In the genomic region with DNA sequence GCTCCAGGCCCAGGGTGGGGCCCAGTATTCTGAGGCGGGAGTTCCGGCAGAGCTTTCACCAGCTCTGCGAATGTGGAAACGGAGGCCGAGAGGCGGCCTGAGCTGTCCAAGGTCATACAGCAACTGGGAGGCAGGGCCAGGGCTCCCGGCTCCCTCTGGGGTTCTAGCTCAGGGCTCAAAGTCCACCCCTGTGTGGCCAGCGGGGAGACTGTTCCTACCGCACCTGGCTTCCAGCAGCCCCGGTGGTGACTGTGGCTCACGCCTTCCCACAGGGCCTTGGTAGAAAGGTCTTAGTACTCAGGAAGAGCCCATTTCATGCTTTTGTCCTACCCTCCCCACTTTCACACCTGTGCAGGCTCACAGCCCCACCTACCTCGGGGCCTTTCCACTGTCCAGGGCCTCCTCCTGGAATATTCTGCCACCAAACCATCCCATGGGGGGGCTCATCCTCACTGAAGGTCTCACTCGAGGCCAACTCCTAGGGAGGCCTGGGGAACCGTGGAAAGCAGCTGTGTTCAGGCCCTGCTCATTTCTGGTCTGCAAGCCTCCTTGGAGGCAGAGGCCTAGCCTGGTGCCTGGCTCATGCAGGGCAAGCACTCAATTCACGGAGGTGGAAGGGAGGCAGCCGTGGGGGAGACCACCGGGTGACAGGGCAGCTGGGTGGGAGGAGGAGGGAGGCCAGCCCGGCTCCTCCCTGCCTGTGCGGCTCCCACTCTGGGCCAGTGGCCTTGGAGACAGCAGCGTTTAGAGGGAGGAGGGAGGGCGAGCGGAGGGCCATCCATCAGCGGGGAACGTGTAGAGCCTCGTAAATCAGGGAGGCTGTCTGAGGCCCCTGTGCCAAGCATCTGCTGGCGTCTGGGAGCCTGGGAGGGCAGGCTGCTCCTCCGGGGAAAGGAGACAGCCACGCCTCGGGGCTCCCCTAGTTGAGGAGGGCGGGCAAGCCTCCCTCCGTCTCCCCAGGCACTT, we compare ENCODE assay signal across 17 cellular contexts. TPM values are rescaled to one million over a fixed set of nuclear protein-coding genes. Genes with fewer than 3 reads are reported as not detected.
DNase-seq lines count a peak whose midpoint lies in the region; ATAC-seq and TF ChIP-seq lines count a peak whose summit lies in the region.
"Had no signal": no experiment of that assay in that cellular context is flagged by ENCODE, and none has a peak within 500 bp of the region (broad histone marks: within the 10 kb centered on the region; RNA-seq: fewer than 3 reads in every experiment).

No MANE protein-coding gene starts in this region.

- H3K4me3 Mint-ChIP-seq in endodermal cell, result no peak overlapping the region
- H3K4me3 Mint-ChIP-seq: activated naive CD8-positive, alpha-beta T cell treated with anti-CD3 and anti-CD28 coated beads for 36 hours; T-helper 2 cell treated with Interferon-gamma antibody and Interleukin-4, amounts not matched to agents 5 μg/mL and 100 μg/mL, for 36 hours had no signal

- H3K27me3 Mint-ChIP-seq in endodermal cell (ENCODE audit: insufficient read depth), result peaks cover 5% of the 10 kb centered on the region

- DNase-seq in HuH-7.5 (ENCODE audit: low spot score), result peak; percentile 80
- peak; percentile 16 for DNase-seq in NCI-H524 treated with DMSO at 0.1 percent for 48 hours (lab: John Stamatoyannopoulos, UW)
- no peak for DNase-seq in endodermal cell
- peak; percentile 83 for DNase-seq in osteoblast (ENCODE audit: insufficient read length, low spot score, missing footprints)
- no peak for DNase-seq in MM.1S
- DNase-seq in NOMO-1 (lab: John Stamatoyannopoulos, UW; ENCODE audit: unreplicated experiment in 2 of 2), result no peak
- no peak for DNase-seq in GM13977 (ENCODE audit: low spot score)
- DNase-seq: activated CD4-positive, alpha-beta T cell treated with anti-CD3 and anti-CD28 coated beads for 48 hours; activated naive CD8-positive, alpha-beta T cell treated with anti-CD3 and anti-CD28 coated beads for 36 hours; kidney; NCI-H2029 treated with DMSO at 0.1 percent for 48 hours had no signal

- H3K4me2 ChIP-seq in osteoblast (ENCODE audit: insufficient read depth, low read length) (no peak overlapping the region), MM.1S (ENCODE audit: low read depth, low read length) (no peak overlapping the region)

- H3K9me3 Mint-ChIP-seq in endodermal cell, result peaks cover 11% of the 10 kb centered on the region
- H3K9me3 Mint-ChIP-seq: activated naive CD8-positive, alpha-beta T cell treated with anti-CD3 and anti-CD28 coated beads for 36 hours; T-helper 2 cell treated with Interferon-gamma antibody and Interleukin-4, amounts not matched to agents 5 μg/mL and 100 μg/mL, for 36 hours had no signal

- no peak overlapping the region for H3K27ac Mint-ChIP-seq in endodermal cell
- H3K27ac Mint-ChIP-seq: activated naive CD8-positive, alpha-beta T cell treated with anti-CD3 and anti-CD28 coated beads for 36 hours; T-helper 2 cell treated with Interferon-gamma antibody and Interleukin-4, amounts not matched to agents 5 μg/mL and 100 μg/mL, for 36 hours had no signal

- H2AFZ ChIP-seq in osteoblast (ENCODE audit: low read length) (no peak overlapping the region), MM.1S (ENCODE audit: low read length) (no peak overlapping the region)

- H4K20me1 ChIP-seq in osteoblast (ENCODE audit: insufficient read depth, low read length) (no peaks in the 10 kb centered on the region), MM.1S (ENCODE audit: insufficient read depth, low read length) (no peaks in the 10 kb centered on the region)

- no peaks in the 10 kb centered on the region for H3K79me2 ChIP-seq in osteoblast (ENCODE audit: insufficient read depth, low read length)
- no peaks in the 10 kb centered on the region for H3K79me2 ChIP-seq in MM.1S (ENCODE audit: low read length)

- H3K36me3 ChIP-seq in endodermal cell (ENCODE audit: control insufficient read depth, insufficient read depth, low read length) (no peaks in the 10 kb centered on the region), osteoblast (ENCODE audit: insufficient read depth, low read length) (no peaks in the 10 kb centered on the region), MM.1S (replicated peaks; ENCODE audit: insufficient read depth, low read length) (no peaks in the 10 kb centered on the region)
- H3K36me3 ChIP-seq: cardiac muscle cell, prostate gland had no signal

- no peaks in the 10 kb centered on the region for H3K9me3 ChIP-seq in endodermal cell (ENCODE audit: control insufficient read depth, low read length)
- no peaks in the 10 kb centered on the region for H3K9me3 ChIP-seq in osteoblast (ENCODE audit: low read depth, low read length)
- no peaks in the 10 kb centered on the region for H3K9me3 ChIP-seq in MM.1S (replicated peaks; ENCODE audit: insufficient read depth, low read length)
- H3K9me3 ChIP-seq: prostate gland had no signal

- H3K27ac ChIP-seq in endodermal cell (ENCODE audit: low read depth, low read length), result peak overlapping the region; percentile 57
- H3K27ac ChIP-seq in osteoblast (ENCODE audit: low read depth, low read length), result no peak overlapping the region
- no peak overlapping the region for H3K27ac ChIP-seq in MM.1S (ENCODE audit: low read length)
- H3K27ac ChIP-seq: cardiac muscle cell, prostate gland had no signal

- peaks cover 4% of the 10 kb centered on the region for H3K4me1 Mint-ChIP-seq in endodermal cell

- no peaks in the 10 kb centered on the region for H3F3A ChIP-seq in MM.1S (ENCODE audit: insufficient read depth, low read length)

- H3K27me3 ChIP-seq in endodermal cell (ENCODE audit: control insufficient read depth, insufficient read depth, low read length, poor library complexity, severe bottlenecking) (no peaks in the 10 kb centered on the region), osteoblast (ENCODE audit: insufficient read depth, low read length) (peaks cover 9% of the 10 kb centered on the region), MM.1S (replicated peaks; ENCODE audit: insufficient read depth, low read length) (peaks cover 66% of the 10 kb centered on the region)
- H3K27me3 ChIP-seq: cardiac muscle cell had no signal

- H3K9me2 ChIP-seq in MM.1S (replicated peaks; ENCODE audit: insufficient read depth, low read length), result no peaks in the 10 kb centered on the region

- in situ Hi-C loops in GM13977 (cut with MboI; ENCODE audit: low pct_unique_long_range_greater_than_20kb, low sequenced_read_pairs, unreplicated experiment), result no loop called here

- H3K36me3 Mint-ChIP-seq in endodermal cell (ENCODE audit: low read depth), result no peaks in the 10 kb centered on the region
- H3K36me3 Mint-ChIP-seq: activated naive CD8-positive, alpha-beta T cell treated with anti-CD3 and anti-CD28 coated beads for 36 hours had no signal

- no peak for ATAC-seq in GM19328 (IDR thresholded peaks at IDR 0.05; ENCODE audit: unreplicated experiment)
- ATAC-seq: Right ventricle myocardium inferior had no signal

- H3K4me1 ChIP-seq in endodermal cell (ENCODE audit: control insufficient read depth, insufficient read depth, low read length) (no peaks in the 10 kb centered on the region), osteoblast (ENCODE audit: insufficient read depth, low read length) (no peaks in the 10 kb centered on the region), MM.1S (ENCODE audit: low read length) (no peaks in the 10 kb centered on the region)

- no peak overlapping the region for H3K4me3 ChIP-seq in endodermal cell (ENCODE audit: low read length)
- H3K4me3 ChIP-seq in osteoblast (ENCODE audit: insufficient read depth, low read length), result no peak overlapping the region
- no peak overlapping the region for H3K4me3 ChIP-seq in MM.1S (ENCODE audit: low read length)
- H3K4me3 ChIP-seq: cardiac muscle cell, prostate gland had no signal

- TF ChIP-seq CTCF in endodermal cell (conservative IDR thresholded peaks at IDR 0.05) (no peak), osteoblast (IDR thresholded peaks at IDR 0.05; ENCODE audit: extremely low read depth, low read depth, low read length) (no peak), MM.1S (IDR thresholded peaks at IDR 0.05; ENCODE audit: low read length) (no peak), GM13977 (IDR thresholded peaks at IDR 0.05; ENCODE audit: extremely low read depth, insufficient read depth, missing control alignments) (no peak)

- 80 to 85% methylated on average over 17 to 29 of the region's 31 CpGs for WGBS in endodermal cell (ENCODE audit: insufficient coverage in 1 of 2, insufficient read length in 1 of 2), 2 experiments

- H3K9ac ChIP-seq in endodermal cell (ENCODE audit: extremely low read depth, low read length, poor library complexity, severe bottlenecking) (no peak overlapping the region), MM.1S (ENCODE audit: low read length) (no peak overlapping the region)

RNA-seq across cellular contexts. Expression of a gene that starts 12.7 kb away (rescaled TPM):
- total RNA-seq in endodermal cell, result 1 to 10 TPM; 1.4 to 2.6 TPM
- polyA plus RNA-seq in endodermal cell (2013, experiment 1 of 2), result 4.2 TPM
- 3.7 TPM for polyA plus RNA-seq in endodermal cell (2013, experiment 2 of 2)
- not detected in 2 replicates for total RNA-seq in osteoblast
- total RNA-seq: fibroblast of lung had no signal
- polyA plus RNA-seq: fibroblast of lung had no signal

RNA-seq across cellular contexts. Expression of a gene that starts 56.8 kb away (rescaled TPM):
- total RNA-seq in endodermal cell (not detected), osteoblast (not detected in 2 replicates)
- not detected for polyA plus RNA-seq in endodermal cell (2013, experiment 1 of 2)
- not detected for polyA plus RNA-seq in endodermal cell (2013, experiment 2 of 2)
- total RNA-seq: activated naive CD8-positive, alpha-beta T cell treated with anti-CD3 and anti-CD28 coated beads for 36 hours; cardiac muscle cell; fibroblast of lung; kidney; prostate gland; Right ventricle myocardium inferior had no signal
- polyA plus RNA-seq: cardiac muscle cell, fibroblast of lung had no signal

Comparison
In these comparisons a context has a peak if more than half of its experiments do, and no peak if none do; other contexts are left out.
1. DNase-seq: peak in HuH-7.5 (single experiment), NCI-H524 treated with DMSO at 0.1 percent for 48 hours (single experiment) and osteoblast (single experiment); none in endodermal cell (single experiment), MM.1S (single experiment), NOMO-1 (0 of 2) and GM13977 (single experiment).